Comparison of ENCODE assay signal across 8 cellular contexts in genomic region chr4:2964859-2965258, GRCh38. TPM values are rescaled to one million over a fixed set of nuclear protein-coding genes. Genes with fewer than 3 reads are reported as not detected.
A peak's percentile ranks its signal among the peaks of the same experiment; 100 is the strongest.
DNase-seq lines count a peak whose midpoint lies in the region; ATAC-seq and TF ChIP-seq lines count a peak whose summit lies in the region.
"Not testable (repeated sequence)": the region's sequence is repeated elsewhere in the genome, so short reads cannot be mapped to it uniquely, and the experiment has no call there.

No MANE protein-coding gene starts in this region.

- peaks cover 11% of the 10 kb centered on the region for H3K36me3 Mint-ChIP-seq in CD4-positive, alpha-beta T cell (ENCODE audit: low read depth)
- H3K36me3 Mint-ChIP-seq in IgD-negative memory B cell; nephron (ENCODE audit: low read depth): not testable (repeated sequence)
- H3K36me3 Mint-ChIP-seq in T-helper 2 cell treated with Interferon-gamma antibody and Interleukin-4, amounts not matched to agents 5 μg/mL and 100 μg/mL, for 36 hours (ENCODE audit: low read depth), result peaks cover 12% of the 10 kb centered on the region
- peaks cover 23% of the 10 kb centered on the region for H3K36me3 Mint-ChIP-seq in activated T-helper 2 cell treated with anti-CD3 and anti-CD28 coated beads, Interferon-gamma antibody, Interleukin-2, Interleukin-4, amounts not matched to agents 10 μg/mL and 5 μg/mL and 100 μg/mL, durations not matched to agents 14 hours and 24 hours and 36 hours (ENCODE audit: low read depth)
- peaks cover 3 to 15% of the 10 kb centered on the region in 2 donors for H3K36me3 Mint-ChIP-seq in stimulated activated naive B cell treated with anti-CD40 and anti-IgM and Interleukin-4, amounts not matched to agents 10 μg/mL and 1 μg/mL and 100 μg/mL, for 72 hours

- not testable (repeated sequence) for H3K27me3 Mint-ChIP-seq in CD4-positive, alpha-beta T cell; IgD-negative memory B cell; T-helper 2 cell treated with Interferon-gamma antibody and Interleukin-4, amounts not matched to agents 5 μg/mL and 100 μg/mL, for 36 hours (ENCODE audit: low read depth); activated T-helper 2 cell treated with anti-CD3 and anti-CD28 coated beads, Interferon-gamma antibody, Interleukin-2, Interleukin-4, amounts not matched to agents 10 μg/mL and 5 μg/mL and 100 μg/mL, durations not matched to agents 14 hours and 24 hours and 36 hours (ENCODE audit: low read depth); nephron (ENCODE audit: low read depth); stimulated activated naive B cell treated with anti-CD40 and anti-IgM and Interleukin-4, amounts not matched to agents 10 μg/mL and 1 μg/mL and 100 μg/mL, for 72 hours

- not testable (repeated sequence) for H3K4me3 ChIP-seq in mammary epithelial cell (replicated peaks in 1 of 3; ENCODE audit: insufficient read depth in 1 of 3, low read depth in 2 of 3, low read length in 3 of 3)
- H3K4me3 ChIP-seq in heart right ventricle, result peak overlapping the region in 7 of 10 donors; percentile 77 to 99 (median 93)

- not testable (repeated sequence) for H3K9ac ChIP-seq in mammary epithelial cell (ENCODE audit: insufficient read depth, low read length)

- H3K9me3 Mint-ChIP-seq in CD4-positive, alpha-beta T cell; IgD-negative memory B cell; T-helper 2 cell treated with Interferon-gamma antibody and Interleukin-4, amounts not matched to agents 5 μg/mL and 100 μg/mL, for 36 hours; activated T-helper 2 cell treated with anti-CD3 and anti-CD28 coated beads, Interferon-gamma antibody, Interleukin-2, Interleukin-4, amounts not matched to agents 10 μg/mL and 5 μg/mL and 100 μg/mL, durations not matched to agents 14 hours and 24 hours and 36 hours; nephron; stimulated activated naive B cell treated with anti-CD40 and anti-IgM and Interleukin-4, amounts not matched to agents 10 μg/mL and 1 μg/mL and 100 μg/mL, for 72 hours: not testable (repeated sequence)

- not testable (repeated sequence) for DNase-seq in CD4-positive, alpha-beta T cell; T-helper 2 cell treated with Interferon-gamma antibody and Interleukin-4, amounts not matched to agents 5 μg/mL and 100 μg/mL, for 36 hours (ENCODE audit: low spot score); activated T-helper 2 cell treated with anti-CD3 and anti-CD28 coated beads, Interferon-gamma antibody, Interleukin-2, Interleukin-4, amounts not matched to agents 10 μg/mL and 5 μg/mL and 100 μg/mL, durations not matched to agents 14 hours and 24 hours and 36 hours (ENCODE audit: low spot score); mammary epithelial cell; heart right ventricle; stimulated activated naive B cell treated with anti-CD40 and anti-IgM and Interleukin-4, amounts not matched to agents 10 μg/mL and 1 μg/mL and 100 μg/mL, for 72 hours

- H3K79me2 ChIP-seq in mammary epithelial cell (ENCODE audit: insufficient read depth, low read length), result peaks cover 38% of the 10 kb centered on the region

- POLR2A ChIA-PET in CD4-positive, alpha-beta T cell (lab: Charles Lee), result interaction anchor here (2.2 kb wide), 1 partner anchor 496 kb away, joined by 13 read pairs; the partner anchor contains the start of gene RNF4

- intact Hi-C loops in CD4-positive, alpha-beta T cell (cut with DNase I, micrococcal nuclease), result loop anchor here (2.0 to 10.0 kb wide), 6 partner anchors 43 to 1108 kb away; partner anchors contain the start of genes HAUS3 (in 1 of the 2), LETM1 (in 1 of the 2), NELFA (in 1 of the 2) and POLN (in 1 of the 2)
- intact Hi-C loops in activated T-helper 2 cell treated with anti-CD3 and anti-CD28 coated beads, Interferon-gamma antibody, Interleukin-2, Interleukin-4, amounts not matched to agents 10 μg/mL and 5 μg/mL and 100 μg/mL, durations not matched to agents 14 hours and 24 hours and 36 hours (cut with micrococcal nuclease), result loop anchor here (5.0 to 10.0 kb wide), 3 partner anchors 72 to 240 kb away; no protein-coding TSS in a partner anchor
- intact Hi-C loops in mammary epithelial cell (cut with micrococcal nuclease), result not testable (repeated sequence)
- intact Hi-C loops in heart right ventricle (cut with DNase I), result loop anchor here in 3 of 10 donors (5.0 to 10.0 kb wide), 4 partner anchors 70 to 550 kb away; partner anchors contain the start of genes CFAP99 (in 1 of the 3), TNIP2 (in 1 of the 3) and ZFYVE28 (in 1 of the 3)

- dilution Hi-C loops in mammary epithelial cell (cut with HindIII; ENCODE audit: low sequenced_read_pairs), result not testable (repeated sequence)

- not testable (repeated sequence) for H3K4me1 ChIP-seq in mammary epithelial cell (ENCODE audit: insufficient read depth, low read length)
- H3K4me1 ChIP-seq in heart right ventricle, result peaks cover 9 to 32% (median 25%) of the 10 kb centered on the region in 9 donors

- H3K4me3 Mint-ChIP-seq in CD4-positive, alpha-beta T cell, result peak overlapping the region; percentile 92
- peak overlapping the region; percentile 90 to 97 (median 95) for H3K4me3 Mint-ChIP-seq in IgD-negative memory B cell
- peak overlapping the region; percentile 86 for H3K4me3 Mint-ChIP-seq in T-helper 2 cell treated with Interferon-gamma antibody and Interleukin-4, amounts not matched to agents 5 μg/mL and 100 μg/mL, for 36 hours
- peak overlapping the region; percentile 86 for H3K4me3 Mint-ChIP-seq in activated T-helper 2 cell treated with anti-CD3 and anti-CD28 coated beads, Interferon-gamma antibody, Interleukin-2, Interleukin-4, amounts not matched to agents 10 μg/mL and 5 μg/mL and 100 μg/mL, durations not matched to agents 14 hours and 24 hours and 36 hours (ENCODE audit: low read depth)
- peak overlapping the region; percentile 94 to 96 (median 94) for H3K4me3 Mint-ChIP-seq in nephron
- H3K4me3 Mint-ChIP-seq in stimulated activated naive B cell treated with anti-CD40 and anti-IgM and Interleukin-4, amounts not matched to agents 10 μg/mL and 1 μg/mL and 100 μg/mL, for 72 hours, result peak overlapping the region; percentile 48 to 94

- not testable (repeated sequence) for H3K27me3 ChIP-seq in CD4-positive, alpha-beta T cell (ENCODE audit: control insufficient read depth, insufficient read depth, low read length); mammary epithelial cell (ENCODE audit: insufficient read depth, low read length); heart right ventricle

- H3K27ac ChIP-seq in CD4-positive, alpha-beta T cell (ENCODE audit: low read depth, low read length); mammary epithelial cell (ENCODE audit: insufficient read depth, low read depth, low read length): not testable (repeated sequence)
- peak overlapping the region in 4 of 10 donors; percentile 88 to 93 (median 91) for H3K27ac ChIP-seq in heart right ventricle

- in situ Hi-C loops in mammary epithelial cell (cut with MboI; ENCODE audit: low sequenced_read_pairs in 2 of 2), result not testable (repeated sequence)

- peak overlapping the region; percentile 97 for H3K4me2 ChIP-seq in mammary epithelial cell (ENCODE audit: insufficient read depth, low read depth, low read length)

- H3K4me1 Mint-ChIP-seq in CD4-positive, alpha-beta T cell (ENCODE audit: low read depth), result peaks cover 28% of the 10 kb centered on the region
- peaks cover 16 to 22% (median 17%) of the 10 kb centered on the region in 3 donors for H3K4me1 Mint-ChIP-seq in IgD-negative memory B cell
- H3K4me1 Mint-ChIP-seq in T-helper 2 cell treated with Interferon-gamma antibody and Interleukin-4, amounts not matched to agents 5 μg/mL and 100 μg/mL, for 36 hours (ENCODE audit: low read depth), result peaks cover 19% of the 10 kb centered on the region
- H3K4me1 Mint-ChIP-seq in activated T-helper 2 cell treated with anti-CD3 and anti-CD28 coated beads, Interferon-gamma antibody, Interleukin-2, Interleukin-4, amounts not matched to agents 10 μg/mL and 5 μg/mL and 100 μg/mL, durations not matched to agents 14 hours and 24 hours and 36 hours (ENCODE audit: low read depth), result peaks cover 18% of the 10 kb centered on the region
- peaks cover 33% of the 10 kb centered on the region for H3K4me1 Mint-ChIP-seq in nephron
- peaks cover 15 to 35% of the 10 kb centered on the region in 2 donors for H3K4me1 Mint-ChIP-seq in stimulated activated naive B cell treated with anti-CD40 and anti-IgM and Interleukin-4, amounts not matched to agents 10 μg/mL and 1 μg/mL and 100 μg/mL, for 72 hours

- BruUV-seq in mammary epithelial cell (replicated peaks; lab: Mats Ljungman, UMichigan), result TSS peak; percentile 28

- H3K9me3 ChIP-seq in CD4-positive, alpha-beta T cell (ENCODE audit: control insufficient read depth, low read length); mammary epithelial cell (replicated peaks; ENCODE audit: insufficient read depth, low read length); heart right ventricle: not testable (repeated sequence)

- H3K36me3 ChIP-seq in mammary epithelial cell (ENCODE audit: insufficient read depth, low read length); heart right ventricle: not testable (repeated sequence)

- not testable (repeated sequence) for H2AFZ ChIP-seq in mammary epithelial cell (ENCODE audit: low read depth, low read length)

- whole genome bisulfite sequencing in mammary epithelial cell (ENCODE audit: low coverage, missing lambda C conversion rate), result 80% methylated on average over 5 of the region's 5 CpGs
- WGBS in heart right ventricle, 2 donors, result 53 to 59% methylated on average over 5 of the region's 5 CpGs

- H4K20me1 ChIP-seq in mammary epithelial cell (ENCODE audit: insufficient read depth, low read length), result not testable (repeated sequence)

- CTCF ChIA-PET in CD4-positive, alpha-beta T cell (lab: Charles Lee), result not testable (repeated sequence)
- CTCF ChIA-PET in mammary epithelial cell (lab: Charles Lee; ENCODE audit: low non-redundant PET), result interaction anchor here (0.6 kb wide), 1 partner anchor 13 kb away, joined by 3 read pairs; no protein-coding TSS in a partner anchor

- not testable (repeated sequence) for TF ChIP-seq CTCF in CD4-positive, alpha-beta T cell (IDR thresholded peaks at IDR 0.05); mammary epithelial cell (conservative IDR thresholded peaks at IDR 0.05 in 1 of 2, IDR thresholded peaks at IDR 0.05 in 1 of 2; ENCODE audit: extremely low read depth in 1 of 2, insufficient read depth in 1 of 2, low read depth in 1 of 2, low read length in 2 of 2); heart right ventricle (IDR thresholded peaks at IDR 0.05); nephron (IDR thresholded peaks at IDR 0.05; ENCODE audit: unreplicated experiment in 3 of 3)

- not testable (repeated sequence) for H3K27ac Mint-ChIP-seq in CD4-positive, alpha-beta T cell; T-helper 2 cell treated with Interferon-gamma antibody and Interleukin-4, amounts not matched to agents 5 μg/mL and 100 μg/mL, for 36 hours; activated T-helper 2 cell treated with anti-CD3 and anti-CD28 coated beads, Interferon-gamma antibody, Interleukin-2, Interleukin-4, amounts not matched to agents 10 μg/mL and 5 μg/mL and 100 μg/mL, durations not matched to agents 14 hours and 24 hours and 36 hours; stimulated activated naive B cell treated with anti-CD40 and anti-IgM and Interleukin-4, amounts not matched to agents 10 μg/mL and 1 μg/mL and 100 μg/mL, for 72 hours
- H3K27ac Mint-ChIP-seq in IgD-negative memory B cell, result peak overlapping the region in 2 of 3 donors; percentile 33 to 67
- H3K27ac Mint-ChIP-seq in nephron, result peak overlapping the region; percentile 43 to 57 (median 44)

- not testable (repeated sequence) for ATAC-seq in CD4-positive, alpha-beta T cell (ENCODE audit: poor library complexity); heart right ventricle; stimulated activated naive B cell treated with anti-CD40 and anti-IgM and Interleukin-4, amounts not matched to agents 10 μg/mL and 1 μg/mL and 100 μg/mL, for 72 hours (replicated peaks)

RNA-seq across cellular contexts. Expression of gene GRK4, which starts 1.5 kb away (rescaled TPM):
- 1 to 10 TPM; 1.2 to 1.8 TPM for total RNA-seq in CD4-positive, alpha-beta T cell
- 0.99 TPM for polyA plus RNA-seq in IgD-negative memory B cell
- total RNA-seq in activated T-helper 2 cell treated with anti-CD3 and anti-CD28 coated beads, Interferon-gamma antibody, Interleukin-2, Interleukin-4, amounts not matched to agents 10 μg/mL and 5 μg/mL and 100 μg/mL, durations not matched to agents 14 hours and 24 hours and 36 hours, result 4.5 and 4.6 TPM in 2 replicates
- total RNA-seq in mammary epithelial cell, result 1 to 10 TPM; 5.4 to 6.8 TPM
- 2.1 TPM for polyA plus RNA-seq in mammary epithelial cell
- not detected for polyA minus RNA-seq in mammary epithelial cell
- total RNA-seq in heart right ventricle, result 10 to 100 TPM in 6 of 10 donors, 1 to 10 TPM in 4; 6.2 to 13.4 (median 10.3) TPM
- 10 to 100 TPM in 1 of 2 donors, 1 to 10 TPM in 1; 4.7 to 24.5 TPM for polyA plus RNA-seq in heart right ventricle

RNA-seq across cellular contexts. Expression of gene NOP14, which starts 1.7 kb away (rescaled TPM):
- total RNA-seq in CD4-positive, alpha-beta T cell, result 10 to 100 TPM; 21.8 TPM
- polyA plus RNA-seq in IgD-negative memory B cell (18.9 TPM), mammary epithelial cell (16.1 TPM), heart right ventricle (10 to 100 TPM; 12.5 to 19.1 TPM)
- total RNA-seq in activated T-helper 2 cell treated with anti-CD3 and anti-CD28 coated beads, Interferon-gamma antibody, Interleukin-2, Interleukin-4, amounts not matched to agents 10 μg/mL and 5 μg/mL and 100 μg/mL, durations not matched to agents 14 hours and 24 hours and 36 hours, result 104 and 106 TPM in 2 replicates
- total RNA-seq in mammary epithelial cell (10 to 100 TPM; 22.8 to 40.0 TPM), heart right ventricle (10 to 100 TPM; 12.4 to 24.0 (median 17.3) TPM)
- polyA minus RNA-seq in mammary epithelial cell, result 37.5 TPM
